Comparison of ENCODE assay signal across 35 cellular contexts in genomic region chr2:190097115-190097514, GRCh38. TPM values are rescaled to one million over a fixed set of nuclear protein-coding genes. Genes with fewer than 3 reads are reported as not detected.
DNase-seq lines count a peak whose midpoint lies in the region; ATAC-seq, FAIRE-seq and TF ChIP-seq lines count a peak whose summit lies in the region.
"Had no signal": no experiment of that assay in that cellular context is flagged by ENCODE, and none has a peak within 500 bp of the region (broad histone marks: within the 10 kb centered on the region; RNA-seq: fewer than 3 reads in every experiment).

No MANE protein-coding gene starts in this region.

- H3K27me3 ChIP-seq in K562 (ENCODE audit: control insufficient read depth in 2 of 2, insufficient read depth in 2 of 2, low read length in 2 of 2) (no peaks in the 10 kb centered on the region), esophagus muscularis mucosa (no peaks in the 10 kb centered on the region)
- H3K27me3 ChIP-seq: BE2C; BLaER1; BLaER1 treated with 17β-estradiol and CSF1 and Interleukin-3, amounts not matched to agents 10 nM and 100 nM had no signal

- no peaks in the 10 kb centered on the region for H3K79me2 ChIP-seq in K562 (ENCODE audit: control insufficient read depth, insufficient read depth, low read length)

- H3K4me2 ChIP-seq in K562 (ENCODE audit: insufficient read depth, low read length): no peak overlapping the region
- H3K4me2 ChIP-seq: A549; BLaER1; BLaER1 treated with 17β-estradiol and CSF1 and Interleukin-3, amounts not matched to agents 10 nM and 100 nM had no signal

- in situ Hi-C loops in K562 (cut with MboI): loop anchor here (10.0 kb wide), 1 partner anchor 588 kb away; no protein-coding TSS in a partner anchor

- no TSS peak for BruUV-seq in K562 (replicated peaks; lab: Mats Ljungman, UMichigan)

- H4K20me1 ChIP-seq in K562 (replicated peaks; ENCODE audit: control insufficient read depth, insufficient read depth, low read length): no peaks in the 10 kb centered on the region
- H4K20me1 ChIP-seq: BLaER1; BLaER1 treated with 17β-estradiol and CSF1 and Interleukin-3, amounts not matched to agents 10 nM and 100 nM had no signal

- intact Hi-C loops in K562 (cut with micrococcal nuclease): loop anchor here (10.0 kb wide), 1 partner anchor 708 kb away; no protein-coding TSS in a partner anchor
- intact Hi-C loops in esophagus muscularis mucosa (cut with DNase I): no loop called here

- CTCF ChIA-PET in K562 (lab: Yijun Ruan, JAX; ENCODE audit: low intra/inter-chr PET ratio): no interaction called here

- 33% methylated on average over 1 of the region's 1 CpG for WGBS in K562 (ENCODE audit: insufficient coverage, low coverage, missing lambda C conversion rate)
- 100% methylated on average over 1 of the region's 1 CpG for WGBS in esophagus muscularis mucosa

- H3K9ac ChIP-seq in K562 (ENCODE audit: insufficient read depth in 1 of 2, low read depth in 2 of 2, low read length in 2 of 2): no peak overlapping the region
- H3K9ac ChIP-seq: BLaER1; BLaER1 treated with 17β-estradiol and CSF1 and Interleukin-3, amounts not matched to agents 10 nM and 100 nM had no signal

- FAIRE-seq in K562 (lab: Jason Lieb, UNC): no peak
- FAIRE-seq: A204.1, A549, D721Med had no signal

- TF ChIP-seq RAD21 in K562 (CRISPR knock-in tag; conservative IDR thresholded peaks at IDR 0.05 in 1 of 2, IDR thresholded peaks at IDR 0.05 in 1 of 2): no peak

- no peak for TF ChIP-seq EP300 in K562 (IDR thresholded peaks at IDR 0.05; ENCODE audit: low read length)
- no peak for TF ChIP-seq EP300 in esophagus muscularis mucosa (IDR thresholded peaks at IDR 0.05)

- H3K4me3 ChIP-seq in K562 (no peak overlapping the region), esophagus muscularis mucosa (no peak overlapping the region)
- H3K4me3 ChIP-seq: A549; BLaER1; BLaER1 treated with 17β-estradiol and CSF1 and Interleukin-3, amounts not matched to agents 10 nM and 100 nM had no signal

- H3K9me1 ChIP-seq in K562 (ENCODE audit: control insufficient read depth, insufficient read depth, low read length): no peaks in the 10 kb centered on the region

- H3K9me3 ChIP-seq in K562 (replicated peaks; ENCODE audit: control insufficient read depth, insufficient read depth, low read depth, low read length) (no peaks in the 10 kb centered on the region), esophagus muscularis mucosa (peaks cover 0 to 9% (median 0%) of the 10 kb centered on the region in 4 donors)
- H3K9me3 ChIP-seq: A549, BE2C had no signal

- peak; percentile 58 for ATAC-seq in K562
- ATAC-seq: A549; CD8-positive, alpha-beta T cell had no signal

- TF ChIP-seq POLR2A in K562 (conservative IDR thresholded peaks at IDR 0.05): no peak
- no peak for TF ChIP-seq POLR2A in esophagus muscularis mucosa (IDR thresholded peaks at IDR 0.05; ENCODE audit: low read depth)

- H3K36me3 ChIP-seq in K562 (ENCODE audit: control insufficient read depth, insufficient read depth, low read length): no peaks in the 10 kb centered on the region
- H3K36me3 ChIP-seq in esophagus muscularis mucosa: no peaks in the 10 kb centered on the region
- H3K36me3 ChIP-seq: BE2C; BLaER1; BLaER1 treated with 17β-estradiol and CSF1 and Interleukin-3, amounts not matched to agents 10 nM and 100 nM had no signal

- DNase-seq in K562 (ENCODE audit: extremely low read depth in 1 of 4, low spot score in 3 of 4): peak in 1 of 4 experiments; percentile 25
- no peak for DNase-seq in esophagus muscularis mucosa (ENCODE audit: extremely low spot score)
- DNase-seq: 8988T; ACHN; AML-193; BE2C; C1 segment of cervical spinal cord; Caco-2; Calu3; CD4-positive, alpha-beta memory T cell; CD4-positive, alpha-beta T cell; CD4-positive, CD25-positive, alpha-beta regulatory T cell; CD8-positive, alpha-beta memory T cell; CD8-positive, alpha-beta T cell; COR-L47; DMS 273 treated with DMSO at 0.1 percent for 48 hours; DMS153; DMS53; DMS79; DMS79 treated with DMSO at 0.1 percent for 48 hours; DND-41; EL had no signal

- H3K4me1 ChIP-seq in K562 (replicated peaks in 1 of 2; ENCODE audit: control insufficient read depth in 2 of 2, insufficient read depth in 2 of 2, low read length in 2 of 2) (no peaks in the 10 kb centered on the region; a peak in 3 of 5 replicates), esophagus muscularis mucosa (peaks cover 0 to 9% (median 6%) of the 10 kb centered on the region in 4 donors)
- H3K4me1 ChIP-seq: A549; BE2C; BLaER1; BLaER1 treated with 17β-estradiol and CSF1 and Interleukin-3, amounts not matched to agents 10 nM and 100 nM had no signal

- POLR2A ChIA-PET in K562 (lab: Yijun Ruan, JAX): no interaction called here

- H3K27ac ChIP-seq in K562 (ENCODE audit: extremely low read depth, low read depth, low read length): no peak overlapping the region
- no peak overlapping the region for H3K27ac ChIP-seq in esophagus muscularis mucosa (replicated peaks in 1 of 4)
- H3K27ac ChIP-seq: 22Rv1; A549; BLaER1; BLaER1 treated with 17β-estradiol and CSF1 and Interleukin-3, amounts not matched to agents 10 nM and 100 nM; C4-2B had no signal

- no peak overlapping the region for H2AFZ ChIP-seq in K562 (ENCODE audit: low read depth, low read length)

- TF ChIP-seq CTCF in K562 (IDR thresholded peaks at IDR 0.05 in 2 of 3, conservative IDR thresholded peaks at IDR 0.05 in 1 of 3; ENCODE audit: insufficient read depth in 2 of 3, low read depth in 1 of 3, low read length in 3 of 3) (no peak), esophagus muscularis mucosa (IDR thresholded peaks at IDR 0.05) (no peak)

TF ChIP-seq in K562, 482 proteins besides CTCF, POLR2A, EP300 and RAD21 (continues in another document):
- no peak for TF ChIP-seq FOXK2 (conservative IDR thresholded peaks at IDR 0.05 in 1 of 2, IDR thresholded peaks at IDR 0.05 in 1 of 2; ENCODE audit: low read depth in 2 of 2)
- no peak for TF ChIP-seq ZNF277 (CRISPR knock-in tag; IDR thresholded peaks at IDR 0.05; ENCODE audit: borderline replicate concordance)
- peak in 1 of 2 experiments; percentile 23; a peak in 1 of 4 replicates for TF ChIP-seq TRIM24 (IDR thresholded peaks at IDR 0.05)
- TF ChIP-seq SRSF3 (IDR thresholded peaks at IDR 0.05; ENCODE audit: insufficient read depth, low read length): no peak
- no peak for TF ChIP-seq THRA (IDR thresholded peaks at IDR 0.05)
- TF ChIP-seq NELFE (IDR thresholded peaks at IDR 0.05; ENCODE audit: insufficient read depth, insufficient read length): no peak
- no peak for TF ChIP-seq BMI1 (IDR thresholded peaks at IDR 0.05; ENCODE audit: low read length)
- peak; percentile 6; the same call in 1 of the 2 replicates for TF ChIP-seq TEAD4 (IDR thresholded peaks at IDR 0.05; ENCODE audit: low read length)
- no peak for TF ChIP-seq TEAD4 (CRISPR knock-in tag; IDR thresholded peaks at IDR 0.05; ENCODE audit: borderline replicate concordance)
- TF ChIP-seq ARID1B (IDR thresholded peaks at IDR 0.05): peak; percentile 44
- no peak for TF ChIP-seq GATAD2A (IDR thresholded peaks at IDR 0.05)
- TF ChIP-seq TAL1 (IDR thresholded peaks at IDR 0.05): peak; percentile 36; the same call in 1 of the 2 replicates
- no peak for TF ChIP-seq ZNF133 (CRISPR knock-in tag; IDR thresholded peaks at IDR 0.05)
- TF ChIP-seq ZNF431 (CRISPR knock-in tag; IDR thresholded peaks at IDR 0.05): no peak
- TF ChIP-seq ZNF23 (CRISPR knock-in tag; IDR thresholded peaks at IDR 0.05): no peak

RNA-seq across cellular contexts. Expression of gene MSTN, which starts 34.6 kb away (rescaled TPM):
- not detected in 2 replicates for total RNA-seq in K562 (2011; cell fraction: chromatin; rRNA removed; ENCODE audit: low replicate concordance)
- total RNA-seq in K562 (2011; cell fraction: nucleolus; rRNA removed): not detected in 2 replicates
- total RNA-seq in K562 (2011; cell fraction: nucleoplasm; rRNA removed): not detected in 2 replicates
- total RNA-seq in K562 (2014; rRNA removed) (not detected in 2 replicates), K562 (2014; rRNA removed; fragmentation: Illumina TruSeq; extraction: Trizol) (not detected in 2 replicates), K562 (2015; rRNA removed; fragmentation: Illumina TruSeq; extraction: Trizol) (not detected in 2 replicates), K562 (2021) (not detected in 2 replicates), esophagus muscularis mucosa (under 1 TPM in 3 of 4 donors, not detected in 1; 0.23 to 0.42 (median 0.33) TPM)
- polyA plus RNA-seq in K562 (2011; rRNA removed) (not detected in 2 replicates), K562 (2014; fragmentation: Illumina TruSeq; extraction: Trizol) (not detected in 2 replicates), K562 (2014; fragmentation: Nextera tagmentation; extraction: Ambion mirVana) (not detected), K562 (2014; rRNA removed) (not detected in 2 replicates)
- polyA plus RNA-seq in K562 (2011; cell fraction: cytosol; rRNA removed): not detected in 2 replicates
- not detected in 2 replicates for polyA plus RNA-seq in K562 (2011; cell fraction: nucleus; rRNA removed)
- polyA plus RNA-seq in K562 (2012): 0.03 TPM in 1 of 2 replicates, not detected in the other
- not detected in 2 replicates for polyA minus RNA-seq in K562 (2011; rRNA and poly(A)+ RNA removed)
- polyA minus RNA-seq in K562 (2011; cell fraction: cytosol; rRNA and poly(A)+ RNA removed): not detected in 2 replicates
- polyA minus RNA-seq in K562 (2011; cell fraction: nucleus; rRNA and poly(A)+ RNA removed): not detected in 2 replicates
- total RNA-seq: A172; A673; B cell; Caco-2; CD4-positive, alpha-beta memory T cell; CD4-positive, alpha-beta T cell; CD4-positive, CD25-positive, alpha-beta regulatory T cell; CD8-positive, alpha-beta memory T cell; CD8-positive, alpha-beta T cell; Daoy had no signal
- polyA plus RNA-seq: BJ; CD14-positive monocyte; CD4-positive, alpha-beta memory T cell; CD4-positive, CD25-positive, alpha-beta regulatory T cell; CD8-positive, alpha-beta memory T cell had no signal
